In the genomic region with DNA sequence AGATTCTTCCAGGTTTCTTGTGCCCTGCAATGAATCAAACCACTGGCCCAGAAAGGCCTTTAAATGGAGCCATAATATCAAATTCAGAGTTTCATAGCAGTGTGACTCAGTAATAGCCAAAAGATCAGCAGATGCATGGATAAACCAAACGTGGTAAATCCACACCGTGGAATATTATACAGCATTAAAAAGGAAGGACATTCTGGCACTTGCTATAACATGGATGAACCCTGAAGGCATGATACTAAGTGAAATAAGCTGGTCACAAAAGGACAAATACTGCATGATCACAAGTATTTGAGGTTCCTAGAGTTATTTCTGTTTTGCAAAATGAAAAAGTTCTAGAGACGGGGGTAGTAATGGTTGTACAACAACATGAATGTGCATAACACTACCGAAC, we compare ENCODE assay signal across 10 cellular contexts.
DNase-seq lines count a peak whose midpoint lies in the region; TF ChIP-seq lines count a peak whose summit lies in the region.
"Had no signal": no experiment of that assay in that cellular context is flagged by ENCODE, and none has a peak within 500 bp of the region (broad histone marks: within the 10 kb centered on the region; RNA-seq: fewer than 3 reads in every experiment).

No MANE protein-coding gene starts in this region.

- intact Hi-C loops in esophagus muscularis mucosa (cut with DNase I) = no loop called here
- intact Hi-C loops in Calu3 (cut with micrococcal nuclease; ENCODE audit: unreplicated experiment) = no loop called here

- H3K27ac ChIP-seq in GM23248 (peak overlapping the region; percentile 90; the same call in 1 of the 2 replicates), SJSA1 (peak overlapping the region; percentile 93), esophagus muscularis mucosa (replicated peaks in 1 of 4) (peak overlapping the region; percentile 91 to 97 (median 94)), rectal smooth muscle tissue (ENCODE audit: low read depth, low read length) (peak overlapping the region; percentile 92)

- no peaks in the 10 kb centered on the region for H4K20me1 ChIP-seq in GM23248 (ENCODE audit: insufficient read depth)

- no peak overlapping the region for H3K27ac Mint-ChIP-seq in Calu3 (ENCODE audit: unreplicated experiment)

- H3K27me3 ChIP-seq in GM23248 (replicated peaks; ENCODE audit: insufficient read depth) (no peaks in the 10 kb centered on the region), SJSA1 (replicated peaks) (no peaks in the 10 kb centered on the region), esophagus muscularis mucosa (no peaks in the 10 kb centered on the region), rectal smooth muscle tissue (ENCODE audit: control insufficient read depth, insufficient read depth, low read length) (no peaks in the 10 kb centered on the region)

- TF ChIP-seq EP300 in esophagus muscularis mucosa (IDR thresholded peaks at IDR 0.05) = no peak

- TF ChIP-seq POLR2A in esophagus muscularis mucosa (IDR thresholded peaks at IDR 0.05; ENCODE audit: low read depth) = no peak

- H3F3A ChIP-seq in GM23248 (ENCODE audit: insufficient read depth) = peaks cover 40% of the 10 kb centered on the region

- H3K4me1 Mint-ChIP-seq in Calu3 (ENCODE audit: low read depth, unreplicated experiment) = peaks cover 47% of the 10 kb centered on the region

- CTCF ChIA-PET in Calu3 (lab: Charles Lee) = interaction anchor here (2.2 kb wide), 1 partner anchor 9 kb away, joined by 13 read pairs; no protein-coding TSS in a partner anchor

- H3K9ac ChIP-seq in GM23248 = no peak overlapping the region
- no peak overlapping the region for H3K9ac ChIP-seq in rectal smooth muscle tissue (ENCODE audit: low read length)

- no peak overlapping the region for H2AFZ ChIP-seq in GM23248

- TF ChIP-seq CTCF in esophagus muscularis mucosa (IDR thresholded peaks at IDR 0.05) (no peak), Calu3 (IDR thresholded peaks at IDR 0.05; ENCODE audit: unreplicated experiment) (no peak)

- H3K4me3 ChIP-seq in GM23248 (no peak overlapping the region), SJSA1 (no peak overlapping the region), esophagus muscularis mucosa (no peak overlapping the region), rectal smooth muscle tissue (ENCODE audit: low read length) (no peak overlapping the region)

- H3K36me3 ChIP-seq in GM23248 (ENCODE audit: low read depth) (no peaks in the 10 kb centered on the region), SJSA1 (no peaks in the 10 kb centered on the region), esophagus muscularis mucosa (no peaks in the 10 kb centered on the region), rectal smooth muscle tissue (ENCODE audit: control insufficient read depth, insufficient read depth, low read length) (no peaks in the 10 kb centered on the region)

- H3K9me2 ChIP-seq in GM23248 (ENCODE audit: insufficient read depth) = no peaks in the 10 kb centered on the region

- WGBS in GM23248 (ENCODE audit: low coverage in 1 of 2, low lambda C conversion rate in 2 of 2, missing lambda C conversion rate in 2 of 2), 2 experiments = 95 to 96% methylated on average over 4 of the region's 4 CpGs
- WGBS in esophagus muscularis mucosa = 75% methylated on average over 4 of the region's 4 CpGs

- peaks cover 47% of the 10 kb centered on the region for H3K4me1 ChIP-seq in GM23248 (ENCODE audit: insufficient read depth)
- peaks cover 63% of the 10 kb centered on the region for H3K4me1 ChIP-seq in SJSA1 (replicated peaks)
- H3K4me1 ChIP-seq in esophagus muscularis mucosa = peaks cover 52 to 68% (median 63%) of the 10 kb centered on the region in 4 donors
- peaks cover 22% of the 10 kb centered on the region for H3K4me1 ChIP-seq in rectal smooth muscle tissue (ENCODE audit: control insufficient read depth, insufficient read depth, low read length)

- in situ Hi-C loops in GM23248 (cut with MboI) = loop anchor here (10.0 kb wide), 2 partner anchors 264 to 374 kb away; partner anchors contain the start of gene IRF2BP2

- no peaks in the 10 kb centered on the region for H3K27me3 Mint-ChIP-seq in Calu3 (ENCODE audit: unreplicated experiment)
- H3K27me3 Mint-ChIP-seq: naive thymus-derived CD4-positive, alpha-beta T cell had no signal

- no TSS peak for BruUV-seq in Calu3 (replicated peaks; lab: Mats Ljungman, UMichigan)

- H3K9me3 Mint-ChIP-seq in Calu3 (ENCODE audit: low read depth, unreplicated experiment) = peaks cover 2% of the 10 kb centered on the region

- no peak overlapping the region for H3K4me2 ChIP-seq in GM23248 (ENCODE audit: unreplicated experiment)

- DNase-seq in GM23248 (no peak), SJSA1 (ENCODE audit: low read depth in 1 of 2, low spot score in 2 of 2) (no peak), esophagus muscularis mucosa (ENCODE audit: extremely low spot score) (no peak), A172 (ENCODE audit: low spot score) (no peak), Calu3 (no peak), NCI-H1105 treated with DMSO at 0.1 percent for 48 hours (lab: John Stamatoyannopoulos, UW) (no peak)
- DNase-seq in effector CD8-positive, alpha-beta T cell (lab: John Stamatoyannopoulos, UW) = no peak
- DNase-seq: C1 segment of cervical spinal cord; naive thymus-derived CD4-positive, alpha-beta T cell had no signal

- H3K9me3 ChIP-seq in GM23248 (ENCODE audit: low read depth) (no peaks in the 10 kb centered on the region), SJSA1 (replicated peaks) (no peaks in the 10 kb centered on the region), esophagus muscularis mucosa (peaks cover 0 to 4% (median 0%) of the 10 kb centered on the region in 4 donors)

- H3K36me3 Mint-ChIP-seq in Calu3 (ENCODE audit: insufficient read depth, unreplicated experiment) = peaks cover 13% of the 10 kb centered on the region

- H3K79me2 ChIP-seq in GM23248 (ENCODE audit: insufficient read depth) = no peaks in the 10 kb centered on the region

- no peak overlapping the region for H3K4me3 Mint-ChIP-seq in Calu3 (ENCODE audit: low read depth, unreplicated experiment)
- H3K4me3 Mint-ChIP-seq: naive thymus-derived CD4-positive, alpha-beta T cell had no signal
